In genomic region chr7:150863946-150864345, GRCh38 we compare ENCODE assay signal across 27 cellular contexts. TPM values are rescaled to one million over a fixed set of nuclear protein-coding genes. Genes with fewer than 3 reads are reported as not detected.
"Had no signal": no experiment of that assay in that cellular context is flagged by ENCODE, and none has a peak within 500 bp of the region (broad histone marks: within the 10 kb centered on the region; RNA-seq: fewer than 3 reads in every experiment).

No MANE protein-coding gene starts in this region.

- H3K9me3 Mint-ChIP-seq: stimulated activated naive CD8-positive, alpha-beta T cell treated with anti-CD3 and anti-CD28 coated beads, Interleukin-15, amount 100 ng/mL, for 72 hours had no signal

- H3K4me3 ChIP-seq: dorsolateral prefrontal cortex, gastrocnemius medialis, left lung, prostate gland, right atrium auricular region, smooth muscle cell, suprapubic skin, transverse colon, upper lobe of right lung, vagina had no signal

- H3K9me3 ChIP-seq: gastrocnemius medialis, left lung, prostate gland, right atrium auricular region, suprapubic skin, transverse colon, upper lobe of right lung, vagina had no signal

- ATAC-seq: gastrocnemius medialis; left lung; naive thymus-derived CD4-positive, alpha-beta T cell; sciatic nerve; stimulated activated naive CD8-positive, alpha-beta T cell treated with anti-CD3 and anti-CD28 coated beads, Interleukin-15, amount 100 ng/mL, for 72 hours; upper lobe of right lung had no signal

- H3K27ac ChIP-seq: dorsolateral prefrontal cortex, gastrocnemius medialis, left lung, prostate gland, right atrium auricular region, suprapubic skin, transverse colon, upper lobe of right lung, vagina had no signal

- H3K4me3 Mint-ChIP-seq: naive thymus-derived CD4-positive, alpha-beta T cell; nephron progenitor cell; stimulated activated naive CD8-positive, alpha-beta T cell treated with anti-CD3 and anti-CD28 coated beads, Interleukin-15, amount 100 ng/mL, for 72 hours had no signal

- H3K36me3 Mint-ChIP-seq: naive thymus-derived CD4-positive, alpha-beta T cell had no signal

- H3K27me3 ChIP-seq: left lung, right atrium auricular region, transverse colon, upper lobe of right lung, vagina had no signal

- H3K27ac Mint-ChIP-seq: naive thymus-derived CD4-positive, alpha-beta T cell; nephron progenitor cell; stimulated activated naive CD8-positive, alpha-beta T cell treated with anti-CD3 and anti-CD28 coated beads, Interleukin-15, amount 100 ng/mL, for 72 hours had no signal

- H3K4me1 ChIP-seq: gastrocnemius medialis, left lung, prostate gland, right atrium auricular region, suprapubic skin, transverse colon, upper lobe of right lung, vagina had no signal

- DNase-seq: dorsolateral prefrontal cortex; effector CD4-positive, alpha-beta T cell; foreskin fibroblast; gastrocnemius medialis; kidney; left lung; mammary epithelial cell; mesendoderm; midbrain; nephron progenitor cell; stimulated activated CD4-positive, alpha-beta T cell treated with anti-CD3 and anti-CD28 coated beads, Interleukin-12 subunit alpha, Interleukin-12 subunit beta, amount 100 ng/mL, for 4 hours; stimulated activated CD4-positive, alpha-beta T cell treated with anti-CD3 and anti-CD28 coated beads, Interleukin-1b, Interleukin-23, amount 100 ng/mL, for 48 hours; stimulated activated CD4-positive, alpha-beta T cell treated with anti-CD3 and anti-CD28 coated beads, Interleukin-4, amount 100 ng/mL, for 1 hour; stimulated activated CD8-positive, alpha-beta memory T cell treated with anti-CD3 and anti-CD28 coated beads, Interleukin-4, amount 100 ng/mL, for 48 hours; stimulated activated naive CD4-positive, alpha-beta T cell; stimulated activated naive CD8-positive, alpha-beta T cell treated with anti-CD3 and anti-CD28 coated beads, Interleukin-15, amount 100 ng/mL, for 72 hours; transverse colon; upper lobe of right lung had no signal

- H3K4me2 ChIP-seq: smooth muscle cell had no signal

- H3K36me3 ChIP-seq: gastrocnemius medialis, left lung, prostate gland, right atrium auricular region, suprapubic skin, upper lobe of right lung, vagina had no signal

- H3K4me1 Mint-ChIP-seq: naive thymus-derived CD4-positive, alpha-beta T cell; stimulated activated naive CD8-positive, alpha-beta T cell treated with anti-CD3 and anti-CD28 coated beads, Interleukin-15, amount 100 ng/mL, for 72 hours had no signal

RNA-seq across cellular contexts. Expression of gene AOC1, which starts 11.6 kb away (rescaled TPM):
- total RNA-seq: glomerular endothelial cell, mammary epithelial cell, osteoblast, right atrium auricular region, sciatic nerve, smooth muscle cell, vagina had no signal
